In genomic region chr7:46191296-46191695, GRCh38 we compare ENCODE assay signal across 25 cellular contexts.
"Had no signal": no experiment of that assay in that cellular context is flagged by ENCODE, and none has a peak within 500 bp of the region (broad histone marks: within the 10 kb centered on the region; RNA-seq: fewer than 3 reads in every experiment).

No MANE protein-coding gene starts in this region.

- H3K4me2 ChIP-seq: hepatocyte had no signal

- H3K79me2 ChIP-seq: hepatocyte, parathyroid adenoma had no signal

- H3K9ac ChIP-seq: parathyroid adenoma had no signal

- H3K4me3 ChIP-seq: gastrocnemius medialis, hepatocyte, psoas muscle, sigmoid colon, thoracic aorta, upper lobe of left lung had no signal

- H3K27ac ChIP-seq: gastrocnemius medialis, hepatocyte, parathyroid adenoma, psoas muscle, sigmoid colon, thoracic aorta, upper lobe of left lung, VCaP had no signal

- H3K27me3 ChIP-seq: gastrocnemius medialis, hepatocyte, sigmoid colon, upper lobe of left lung had no signal

- DNase-seq: activated CD4-positive, alpha-beta T cell treated with anti-CD3 and anti-CD28 coated beads for 4 hours; activated CD4-positive, alpha-beta T cell treated with anti-CD3 and anti-CD28 coated beads, Interleukin-2, amount 50 U/mL, for 4 hours; activated naive CD4-positive, alpha-beta T cell; activated T-cell treated with anti-CD3 and anti-CD28 coated beads for 4 hours; activated T-cell treated with anti-CD3 and anti-CD28 coated beads, Interleukin-2, amount 50 U/mL, for 72 hours; dermis blood vessel endothelial cell; effector CD4-positive, alpha-beta T cell; gastrocnemius medialis; glutamatergic neuron; islet precursor cell; left cardiac atrium; left ventricle myocardium superior; naive thymus-derived CD4-positive, alpha-beta T cell; nucleus accumbens; psoas muscle; sigmoid colon; stimulated activated CD4-positive, alpha-beta T cell treated with anti-CD3 and anti-CD28 coated beads, Interleukin-15, amount 100 ng/mL, for 24 hours; stimulated activated CD4-positive, alpha-beta T cell treated with anti-CD3 and anti-CD28 coated beads, Interleukin-2, amount 100 ng/mL, for 24 hours; stimulated activated naive CD4-positive, alpha-beta T cell; T-helper 9 cell; upper lobe of left lung had no signal

- H3K4me1 ChIP-seq: gastrocnemius medialis, parathyroid adenoma, psoas muscle, sigmoid colon, upper lobe of left lung had no signal

- H2AFZ ChIP-seq: hepatocyte, parathyroid adenoma had no signal

- H3K9me3 ChIP-seq: gastrocnemius medialis, psoas muscle, sigmoid colon, thoracic aorta, upper lobe of left lung had no signal

- H3K36me3 ChIP-seq: gastrocnemius medialis, sigmoid colon, thoracic aorta, upper lobe of left lung had no signal
